1 cellular context compared by ENCODE assay signal in genomic region chr3:5305681-5305983, GRCh38.
TF ChIP-seq lines count a peak whose summit lies in the region.

No MANE protein-coding gene starts in this region.

TF ChIP-seq in H1, 55 proteins besides CTCF, POLR2A, EP300 and RAD21 (continued from another document):
- no peak for TF ChIP-seq CHD7 (IDR thresholded peaks at IDR 0.05; ENCODE audit: insufficient replicate concordance, low read length)
- TF ChIP-seq TAF1 (IDR thresholded peaks at IDR 0.05; ENCODE audit: low read depth, low read length): no peak
- no peak for TF ChIP-seq HDAC6 (IDR thresholded peaks at IDR 0.05; ENCODE audit: low read depth, low read length)
- TF ChIP-seq SP1 (IDR thresholded peaks at IDR 0.05; ENCODE audit: low read depth, low read length): no peak
